ENCODE assay signal across 25 cellular contexts in genomic region chr2:195359043-195359735, GRCh38.
DNase-seq lines count a peak whose midpoint lies in the region; ATAC-seq, FAIRE-seq and TF ChIP-seq lines count a peak whose summit lies in the region.
"Had no signal": no experiment of that assay in that cellular context is flagged by ENCODE, and none has a peak within 500 bp of the region (broad histone marks: within the 10 kb centered on the region; RNA-seq: fewer than 3 reads in every experiment).

No MANE protein-coding gene starts in this region.

- intact Hi-C loops in Calu3 (cut with micrococcal nuclease; ENCODE audit: unreplicated experiment) (no loop called here), K562 (cut with micrococcal nuclease) (no loop called here)

- DNase-seq in Calu3, result no peak
- peak; percentile 10 for DNase-seq in HT-29 (ENCODE audit: low spot score)
- DNase-seq in K562 (ENCODE audit: extremely low read depth in 1 of 4, low spot score in 3 of 4), result no peak
- no peak for DNase-seq in NCI-H446 (lab: John Stamatoyannopoulos, UW)
- DNase-seq in brain microvascular endothelial cell, result no peak
- no peak for DNase-seq in HFFc6
- DNase-seq: ACHN; CD4-positive, alpha-beta T cell; DMS153; GOT3; HCEC 1CT; Kasumi-1; MG63; NCI-H1417; NCI-H1694 treated with DMSO at 0.1 percent for 48 hours; NCI-H2081 treated with DMSO at 0.1 percent for 48 hours; NCI-H2171 treated with DMSO at 0.1 percent for 48 hours; NCI-H526; OCI-M1; SJCRH30 had no signal

- in situ Hi-C loops in K562 (cut with MboI) (no loop called here), brain microvascular endothelial cell (cut with HindIII; ENCODE audit: low pct_ligation_motif_present, low sequenced_read_pairs) (no loop called here)

- H3K9me1 ChIP-seq in K562 (ENCODE audit: control insufficient read depth, insufficient read depth, low read length), result no peaks in the 10 kb centered on the region

- no peak overlapping the region for H3K4me3 ChIP-seq in K562
- H3K4me3 ChIP-seq in brain microvascular endothelial cell (ENCODE audit: low read depth, low read length), result no peak overlapping the region
- H3K4me3 ChIP-seq: BLaER1, MG63, SJCRH30 had no signal

- POLR2A ChIA-PET in K562 (lab: Yijun Ruan, JAX), result no interaction called here

- no peaks in the 10 kb centered on the region for H3K36me3 ChIP-seq in K562 (ENCODE audit: control insufficient read depth, insufficient read depth, low read length)
- no peaks in the 10 kb centered on the region for H3K36me3 ChIP-seq in brain microvascular endothelial cell (replicated peaks)
- H3K36me3 ChIP-seq: BLaER1, MG63, SJCRH30 had no signal

- no peaks in the 10 kb centered on the region for H3K36me3 Mint-ChIP-seq in Calu3 (ENCODE audit: insufficient read depth, unreplicated experiment)
- H3K36me3 Mint-ChIP-seq in nephron (ENCODE audit: low read depth), result no peaks in the 10 kb centered on the region
- peaks cover 7% of the 10 kb centered on the region for H3K36me3 Mint-ChIP-seq in HFFc6 (ENCODE audit: low read depth)

- BruUV-seq in Calu3 (replicated peaks; lab: Mats Ljungman, UMichigan), result no TSS peak
- no TSS peak for BruUV-seq in K562 (replicated peaks; lab: Mats Ljungman, UMichigan)

- 49% methylated on average over 7 of the region's 7 CpGs for WGBS in K562 (ENCODE audit: insufficient coverage, low coverage, missing lambda C conversion rate)

- H3K4me3 Mint-ChIP-seq in Calu3 (ENCODE audit: low read depth, unreplicated experiment), result no peak overlapping the region
- no peak overlapping the region for H3K4me3 Mint-ChIP-seq in nephron
- H3K4me3 Mint-ChIP-seq in HFFc6, result no peak overlapping the region
- H3K4me3 Mint-ChIP-seq: CD4-positive, alpha-beta T cell had no signal

- TF ChIP-seq POLR2A in K562 (conservative IDR thresholded peaks at IDR 0.05), result no peak

- H2AFZ ChIP-seq in K562 (ENCODE audit: low read depth, low read length), result peak overlapping the region; percentile 46

- no peak for TF ChIP-seq EP300 in K562 (IDR thresholded peaks at IDR 0.05; ENCODE audit: low read length)

- H4K20me1 ChIP-seq in K562 (replicated peaks; ENCODE audit: control insufficient read depth, insufficient read depth, low read length), result no peaks in the 10 kb centered on the region
- H4K20me1 ChIP-seq: BLaER1 had no signal

- no peak for FAIRE-seq in K562 (lab: Jason Lieb, UNC)
- FAIRE-seq: G401.6, GM12892, RCC 7860 had no signal

- H3K27me3 ChIP-seq in K562 (ENCODE audit: control insufficient read depth in 2 of 2, insufficient read depth in 2 of 2, low read length in 2 of 2), result no peaks in the 10 kb centered on the region
- no peaks in the 10 kb centered on the region for H3K27me3 ChIP-seq in brain microvascular endothelial cell (replicated peaks)
- H3K27me3 ChIP-seq: BLaER1, MG63 had no signal

- no peak for TF ChIP-seq CTCF in Calu3 (IDR thresholded peaks at IDR 0.05; ENCODE audit: unreplicated experiment)
- no peak for TF ChIP-seq CTCF in K562 (IDR thresholded peaks at IDR 0.05 in 2 of 3, conservative IDR thresholded peaks at IDR 0.05 in 1 of 3; ENCODE audit: insufficient read depth in 2 of 3, low read depth in 1 of 3, low read length in 3 of 3)
- no peak for TF ChIP-seq CTCF in nephron (IDR thresholded peaks at IDR 0.05; ENCODE audit: unreplicated experiment in 3 of 3)
- TF ChIP-seq CTCF in brain microvascular endothelial cell (IDR thresholded peaks at IDR 0.05; ENCODE audit: low read depth, low read length, missing control alignments), result no peak
- no peak for TF ChIP-seq CTCF in HFFc6 (IDR thresholded peaks at IDR 0.05)

- no peak overlapping the region for H3K9ac ChIP-seq in K562 (ENCODE audit: insufficient read depth in 1 of 2, low read depth in 2 of 2, low read length in 2 of 2)
- H3K9ac ChIP-seq: BLaER1 had no signal

- H3K27ac ChIP-seq in K562 (ENCODE audit: extremely low read depth, low read depth, low read length) (no peak overlapping the region), brain microvascular endothelial cell (no peak overlapping the region)
- H3K27ac ChIP-seq: BLaER1, SJCRH30 had no signal

- CTCF ChIA-PET in Calu3 (lab: Charles Lee) (no interaction called here), K562 (lab: Yijun Ruan, JAX; ENCODE audit: low intra/inter-chr PET ratio) (no interaction called here)

- no peaks in the 10 kb centered on the region for H3K79me2 ChIP-seq in K562 (ENCODE audit: control insufficient read depth, insufficient read depth, low read length)

- H3K4me2 ChIP-seq in K562 (ENCODE audit: insufficient read depth, low read length), result no peak overlapping the region
- H3K4me2 ChIP-seq: BLaER1 had no signal

- TF ChIP-seq RAD21 in K562 (CRISPR knock-in tag; conservative IDR thresholded peaks at IDR 0.05 in 1 of 2, IDR thresholded peaks at IDR 0.05 in 1 of 2), result no peak

- no peak for ATAC-seq in K562

- H3K27ac Mint-ChIP-seq in Calu3 (ENCODE audit: unreplicated experiment), result peak overlapping the region; percentile 4
- peak overlapping the region in 2 of 3 experiments; percentile 0 to 25 for H3K27ac Mint-ChIP-seq in nephron
- no peak overlapping the region for H3K27ac Mint-ChIP-seq in HFFc6
- H3K27ac Mint-ChIP-seq: CD4-positive, alpha-beta T cell had no signal

- H3K27me3 Mint-ChIP-seq in Calu3 (ENCODE audit: unreplicated experiment), result no peaks in the 10 kb centered on the region
- H3K27me3 Mint-ChIP-seq in nephron (ENCODE audit: low read depth), result no peaks in the 10 kb centered on the region
- H3K27me3 Mint-ChIP-seq in HFFc6 (ENCODE audit: insufficient read depth), result no peaks in the 10 kb centered on the region
- H3K27me3 Mint-ChIP-seq: CD4-positive, alpha-beta T cell had no signal

- H3K4me1 Mint-ChIP-seq in Calu3 (ENCODE audit: low read depth, unreplicated experiment) (peaks cover 39% of the 10 kb centered on the region), nephron (peaks cover 9% of the 10 kb centered on the region), HFFc6 (ENCODE audit: low read depth) (peaks cover 19% of the 10 kb centered on the region)

- H3K9me3 Mint-ChIP-seq in Calu3 (ENCODE audit: low read depth, unreplicated experiment), result peaks cover 6% of the 10 kb centered on the region
- H3K9me3 Mint-ChIP-seq in nephron, result no peaks in the 10 kb centered on the region
- peaks cover 5% of the 10 kb centered on the region; the same call in 1 of the 2 replicates for H3K9me3 Mint-ChIP-seq in HFFc6
- H3K9me3 Mint-ChIP-seq: CD4-positive, alpha-beta T cell had no signal

- H3K9me3 ChIP-seq in K562 (replicated peaks; ENCODE audit: control insufficient read depth, insufficient read depth, low read depth, low read length), result no peaks in the 10 kb centered on the region
- H3K9me3 ChIP-seq: BLaER1, MG63, SJCRH30 had no signal

- no peaks in the 10 kb centered on the region; a peak in 1 of 5 replicates for H3K4me1 ChIP-seq in K562 (replicated peaks in 1 of 2; ENCODE audit: control insufficient read depth in 2 of 2, insufficient read depth in 2 of 2, low read length in 2 of 2)
- H3K4me1 ChIP-seq: BLaER1, SJCRH30 had no signal

TF ChIP-seq in K562, 482 proteins besides CTCF, POLR2A, EP300 and RAD21:
- TF ChIP-seq TAF9B (IDR thresholded peaks at IDR 0.05; ENCODE audit: partially characterized antibody) (no peak), ZNF778 (CRISPR knock-in tag; IDR thresholded peaks at IDR 0.05) (no peak), EWSR1 (IDR thresholded peaks at IDR 0.05; ENCODE audit: borderline replicate concordance, low read depth, partially characterized antibody) (no peak), ZNF551 (CRISPR knock-in tag; IDR thresholded peaks at IDR 0.05) (no peak), BDP1 (IDR thresholded peaks at IDR 0.05; ENCODE audit: insufficient read depth, insufficient read length) (no peak), KLF13 (tag; IDR thresholded peaks at IDR 0.05; ENCODE audit: borderline replicate concordance, low read depth) (no peak), MITF (IDR thresholded peaks at IDR 0.05) (no peak), SMARCA5 (IDR thresholded peaks at IDR 0.05) (no peak), MED1 (CRISPR knock-in tag; IDR thresholded peaks at IDR 0.05; ENCODE audit: borderline replicate concordance) (no peak)
